ENCODE assay signal across 9 cellular contexts in genomic region chr3:30893678-30894325, GRCh38. TPM values are rescaled to one million over a fixed set of nuclear protein-coding genes. Genes with fewer than 3 reads are reported as not detected.
DNase-seq lines count a peak whose midpoint lies in the region; TF ChIP-seq lines count a peak whose summit lies in the region.
"Had no signal": no experiment of that assay in that cellular context is flagged by ENCODE, and none has a peak within 500 bp of the region (broad histone marks: within the 10 kb centered on the region; RNA-seq: fewer than 3 reads in every experiment).

No MANE protein-coding gene starts in this region.

- H3K27ac Mint-ChIP-seq in Caco-2 (ENCODE audit: unreplicated experiment) (no peak overlapping the region), endodermal cell (no peak overlapping the region), progenitor cell of endocrine pancreas (no peak overlapping the region)
- H3K27ac Mint-ChIP-seq: activated B cell treated with CpG ODN at 0.5 μM for 24 hours had no signal

- TF ChIP-seq POLR2A in NB4 (IDR thresholded peaks at IDR 0.05; ENCODE audit: extremely low read depth, insufficient read length) (no peak), ovary (IDR thresholded peaks at IDR 0.05) (no peak)

- 72 to 79% methylated on average over 5 to 8 of the region's 8 CpGs for WGBS in endodermal cell (ENCODE audit: insufficient coverage in 1 of 2, insufficient read length in 1 of 2), 2 experiments
- WGBS in ovary, 3 donors, result 37 to 49% (median 48%) methylated on average over 8 of the region's 8 CpGs

- H3K4me1 Mint-ChIP-seq in Caco-2 (ENCODE audit: low read depth, unreplicated experiment), result no peaks in the 10 kb centered on the region
- no peaks in the 10 kb centered on the region for H3K4me1 Mint-ChIP-seq in endodermal cell
- H3K4me1 Mint-ChIP-seq in progenitor cell of endocrine pancreas (ENCODE audit: low read depth), result peaks cover 5% of the 10 kb centered on the region

- no peak for TF ChIP-seq EP300 in ovary (IDR thresholded peaks at IDR 0.05)

- intact Hi-C loops in Caco-2 (cut with micrococcal nuclease; ENCODE audit: unreplicated experiment) (no loop called here), ovary (cut with DNase I) (no loop called here)

- TF ChIP-seq CTCF in Caco-2 (IDR thresholded peaks at IDR 0.05; ENCODE audit: insufficient read depth in 1 of 2, low read depth in 1 of 2, low read length in 1 of 2, severe bottlenecking in 1 of 2, unreplicated experiment in 1 of 2), result no peak
- no peak for TF ChIP-seq CTCF in NB4 (IDR thresholded peaks at IDR 0.05; ENCODE audit: low read depth, low read length)
- no peak for TF ChIP-seq CTCF in endodermal cell (conservative IDR thresholded peaks at IDR 0.05)
- no peak for TF ChIP-seq CTCF in progenitor cell of endocrine pancreas (IDR thresholded peaks at IDR 0.05; ENCODE audit: unreplicated experiment)
- TF ChIP-seq CTCF in ovary (IDR thresholded peaks at IDR 0.05), result no peak

- no peaks in the 10 kb centered on the region for H3K36me3 Mint-ChIP-seq in Caco-2 (ENCODE audit: insufficient read depth, unreplicated experiment)
- no peaks in the 10 kb centered on the region for H3K36me3 Mint-ChIP-seq in endodermal cell (ENCODE audit: low read depth)
- H3K36me3 Mint-ChIP-seq in progenitor cell of endocrine pancreas (ENCODE audit: insufficient read depth), result no peaks in the 10 kb centered on the region

- H3K4me3 ChIP-seq in Caco-2 (ENCODE audit: low read depth, low read length) (peak overlapping the region; percentile 50), NB4 (ENCODE audit: low read depth, low read length) (peak overlapping the region; percentile 66), endodermal cell (ENCODE audit: low read length) (peak overlapping the region; percentile 65), ovary (no peak overlapping the region)

- H3K27me3 ChIP-seq in Caco-2 (replicated peaks; ENCODE audit: control insufficient read depth, insufficient read depth, low read length) (no peaks in the 10 kb centered on the region), endodermal cell (ENCODE audit: control insufficient read depth, insufficient read depth, low read length, poor library complexity, severe bottlenecking) (peaks cover 41% of the 10 kb centered on the region), ovary (no peaks in the 10 kb centered on the region)

- no peak overlapping the region for H3K9ac ChIP-seq in endodermal cell (ENCODE audit: extremely low read depth, low read length, poor library complexity, severe bottlenecking)

- no peak for DNase-seq in Caco-2
- no peak for DNase-seq in NB4 (ENCODE audit: low read depth)
- no peak for DNase-seq in endodermal cell
- no peak for DNase-seq in progenitor cell of endocrine pancreas (ENCODE audit: low spot score, unreplicated experiment)
- DNase-seq in inferior parietal cortex (ENCODE audit: extremely low spot score), result no peak
- no peak for DNase-seq in ovary
- DNase-seq in NCI-H128 (lab: John Stamatoyannopoulos, UW; ENCODE audit: unreplicated experiment), result no peak
- DNase-seq in NK-92 treated with Interleukin-12 subunit alpha and Interleukin-12 subunit beta, amount 100 ng/mL, for 24 hours (lab: John Stamatoyannopoulos, UW), result no peak
- DNase-seq: activated B cell treated with CpG ODN at 0.5 μM for 24 hours had no signal

- no peaks in the 10 kb centered on the region for H3K36me3 ChIP-seq in Caco-2 (ENCODE audit: control insufficient read depth, insufficient read depth, low read length)
- no peaks in the 10 kb centered on the region for H3K36me3 ChIP-seq in endodermal cell (ENCODE audit: control insufficient read depth, insufficient read depth, low read length)
- H3K36me3 ChIP-seq in ovary, result no peaks in the 10 kb centered on the region

- no peaks in the 10 kb centered on the region for H3K9me3 Mint-ChIP-seq in Caco-2 (ENCODE audit: unreplicated experiment)
- no peaks in the 10 kb centered on the region for H3K9me3 Mint-ChIP-seq in endodermal cell
- H3K9me3 Mint-ChIP-seq in progenitor cell of endocrine pancreas (ENCODE audit: low read depth), result no peaks in the 10 kb centered on the region
- H3K9me3 Mint-ChIP-seq: activated B cell treated with CpG ODN at 0.5 μM for 24 hours had no signal

- H3K4me3 Mint-ChIP-seq in Caco-2 (ENCODE audit: unreplicated experiment) (peak overlapping the region; percentile 73), endodermal cell (peak overlapping the region; percentile 48), progenitor cell of endocrine pancreas (ENCODE audit: low read depth) (peak overlapping the region; percentile 67)
- H3K4me3 Mint-ChIP-seq: activated B cell treated with CpG ODN at 0.5 μM for 24 hours had no signal

- BruUV-seq in Caco-2 (replicated peaks; lab: Mats Ljungman, UMichigan), result TSS peak; percentile 80

- peaks cover 9% of the 10 kb centered on the region for H3K27me3 Mint-ChIP-seq in Caco-2 (ENCODE audit: insufficient read depth, unreplicated experiment)
- peaks cover 52% of the 10 kb centered on the region for H3K27me3 Mint-ChIP-seq in endodermal cell (ENCODE audit: insufficient read depth)
- H3K27me3 Mint-ChIP-seq in progenitor cell of endocrine pancreas, result peaks cover 26% of the 10 kb centered on the region

- H3K9me3 ChIP-seq in Caco-2 (no peaks in the 10 kb centered on the region), endodermal cell (ENCODE audit: control insufficient read depth, low read length) (no peaks in the 10 kb centered on the region), ovary (no peaks in the 10 kb centered on the region)

- CTCF ChIA-PET in Caco-2 (lab: Charles Lee), result no interaction called here

- H3K27ac ChIP-seq in endodermal cell (ENCODE audit: low read depth, low read length) (no peak overlapping the region), ovary (no peak overlapping the region)

- POLR2A ChIA-PET in Caco-2 (lab: Charles Lee), result no interaction called here

- H3K4me1 ChIP-seq in Caco-2, result no peaks in the 10 kb centered on the region; the same call in none of the 2 replicates
- H3K4me1 ChIP-seq in endodermal cell (ENCODE audit: control insufficient read depth, insufficient read depth, low read length), result no peaks in the 10 kb centered on the region
- H3K4me1 ChIP-seq in ovary (ENCODE audit: insufficient read depth), result no peaks in the 10 kb centered on the region

RNA-seq across cellular contexts. Expression of gene GADL1, which starts 0.7 kb away (rescaled TPM):
- total RNA-seq in Caco-2 (2022), result 4.7 and 6.2 TPM in 2 replicates
- under 1 TPM in 1 of 2 donors, not detected in 1; 0.11 TPM for total RNA-seq in endodermal cell
- polyA plus RNA-seq in endodermal cell (2013, experiment 1 of 2), result 0.07 TPM
- 0.17 TPM for polyA plus RNA-seq in endodermal cell (2013, experiment 2 of 2)
- 1.8 and 1.9 TPM in 2 replicates for total RNA-seq in progenitor cell of endocrine pancreas
- 10 to 100 TPM in 1 of 7 donors, under 1 TPM in 3, not detected in 3; 0.20 to 13.3 (median 0.53) TPM for total RNA-seq in ovary
- under 1 TPM; 0.01 to 0.22 TPM for polyA plus RNA-seq in ovary
- total RNA-seq: activated B cell treated with CpG ODN at 0.5 μM for 24 hours had no signal
